In genomic region chr20:56995157-56995556, GRCh38 we compare ENCODE assay signal across 18 cellular contexts.
DNase-seq lines count a peak whose midpoint lies in the region; ATAC-seq, FAIRE-seq and TF ChIP-seq lines count a peak whose summit lies in the region.
"Had no signal": no experiment of that assay in that cellular context is flagged by ENCODE, and none has a peak within 500 bp of the region (broad histone marks: within the 10 kb centered on the region; RNA-seq: fewer than 3 reads in every experiment).

No MANE protein-coding gene starts in this region.

- H3K4me1 ChIP-seq in MM.1S (ENCODE audit: low read length) (peaks cover 21% of the 10 kb centered on the region), H1 (replicated peaks in 1 of 4; ENCODE audit: control insufficient read depth in 3 of 4, insufficient read depth in 4 of 4, low read length in 3 of 4) (no peaks in the 10 kb centered on the region), neuronal stem cell (ENCODE audit: control insufficient read depth in 2 of 2, insufficient read depth in 1 of 2, low read depth in 1 of 2, low read length in 2 of 2) (no peaks in the 10 kb centered on the region), lower lobe of right lung (no peaks in the 10 kb centered on the region)

- no peaks in the 10 kb centered on the region for H3K4me1 Mint-ChIP-seq in effector memory CD8-positive, alpha-beta T cell (ENCODE audit: low read depth in 2 of 2)
- H3K4me1 Mint-ChIP-seq: CD14-positive monocyte, T-cell had no signal

- H3K14ac ChIP-seq in H1 (ENCODE audit: insufficient read length) (no peak overlapping the region), neuronal stem cell (ENCODE audit: low read length) (no peak overlapping the region)

- H2AK5ac ChIP-seq in H1 (ENCODE audit: low read depth, low read length) = no peak overlapping the region
- peak overlapping the region; percentile 8 for H2AK5ac ChIP-seq in neuronal stem cell (ENCODE audit: low read depth, low read length)

- intact Hi-C loops in cardiac septum (cut with DNase I) = no loop called here
- intact Hi-C loops in left ventricle myocardium superior (cut with micrococcal nuclease) = no loop called here
- intact Hi-C loops in lower lobe of right lung (cut with DNase I) = no loop called here

- WGBS in H1 (ENCODE audit: extremely low coverage in 1 of 2, insufficient coverage in 1 of 2, insufficient read length in 1 of 2, insufficient replicate concordance in 2 of 2, low coverage in 1 of 2, low lambda C conversion rate in 2 of 2, missing lambda C conversion rate in 1 of 2), 2 experiments = 89% methylated on average over 9 of the region's 9 CpGs; no CpG with 5 or more reads in 1 of the 2 experiments
- WGBS in neuronal stem cell (ENCODE audit: extremely low coverage in 2 of 2, insufficient read length in 2 of 2, insufficient replicate concordance in 1 of 2), 2 donors = no CpG with 5 or more reads among the region's 9 CpGs

- H2BK120ac ChIP-seq in H1 (replicated peaks; ENCODE audit: low read depth, low read length) (no peak overlapping the region), neuronal stem cell (ENCODE audit: low read depth, low read length) (no peak overlapping the region)

- no peak overlapping the region for H3K4me3 Mint-ChIP-seq in effector memory CD8-positive, alpha-beta T cell
- H3K4me3 Mint-ChIP-seq: CD14-positive monocyte, T-cell had no signal

- H3K79me1 ChIP-seq in H1 (ENCODE audit: low read depth, low read length) (no peaks in the 10 kb centered on the region), neuronal stem cell (ENCODE audit: low read depth, low read length) (no peaks in the 10 kb centered on the region)

- no peak for TF ChIP-seq EP300 in H1 (IDR thresholded peaks at IDR 0.05; ENCODE audit: borderline replicate concordance in 1 of 2, low read depth in 2 of 2, low read length in 2 of 2)

- H2BK15ac ChIP-seq in H1 (ENCODE audit: low read length) (no peak overlapping the region), neuronal stem cell (ENCODE audit: low read length) (no peak overlapping the region)

- H3K36me3 ChIP-seq in MM.1S (replicated peaks; ENCODE audit: insufficient read depth, low read length) = no peaks in the 10 kb centered on the region
- no peaks in the 10 kb centered on the region for H3K36me3 ChIP-seq in H1 (ENCODE audit: control insufficient read depth in 2 of 4, insufficient read depth in 4 of 4, low read length in 3 of 4)
- H3K36me3 ChIP-seq in neuronal stem cell (replicated peaks in 1 of 2; ENCODE audit: control insufficient read depth in 2 of 2, insufficient read depth in 2 of 2, low read length in 2 of 2) = no peaks in the 10 kb centered on the region
- H3K36me3 ChIP-seq in lower lobe of right lung = no peaks in the 10 kb centered on the region
- H3K36me3 ChIP-seq: HAP-1 had no signal

- H3K36me3 Mint-ChIP-seq in effector memory CD8-positive, alpha-beta T cell (ENCODE audit: insufficient read depth) = peaks cover 2% of the 10 kb centered on the region
- H3K36me3 Mint-ChIP-seq: CD14-positive monocyte, T-cell had no signal

- H3K56ac ChIP-seq in H1 (replicated peaks; ENCODE audit: insufficient read length, low read depth, low read length) = no peak overlapping the region

- CTCF ChIA-PET in H1 (lab: Charles Lee; ENCODE audit: partially characterized antibody) = interaction anchor here (0.7 to 6.9 kb wide), 41 partner anchors 12 to 490 kb away, joined by 3 to 74 read pairs (median 4); no protein-coding TSS in a partner anchor

- peak overlapping the region; percentile 40; the same call in 1 of the 2 replicates for H3K4me2 ChIP-seq in MM.1S (ENCODE audit: low read depth, low read length)
- no peak overlapping the region for H3K4me2 ChIP-seq in H1 (ENCODE audit: insufficient read depth in 1 of 2, low read depth in 2 of 2, low read length in 2 of 2)
- no peak overlapping the region for H3K4me2 ChIP-seq in neuronal stem cell (ENCODE audit: insufficient read depth, low read length, poor library complexity, severe bottlenecking)

- H3K4ac ChIP-seq in H1 (replicated peaks; ENCODE audit: insufficient read length, low read depth, low read length) = peak overlapping the region; percentile 83
- no peak overlapping the region for H3K4ac ChIP-seq in neuronal stem cell (ENCODE audit: low read length)

- TF ChIP-seq CTCF in MM.1S (IDR thresholded peaks at IDR 0.05; ENCODE audit: low read length) = no peak
- TF ChIP-seq CTCF in H1 (IDR thresholded peaks at IDR 0.05; ENCODE audit: control extremely low read depth in 1 of 3, insufficient read depth in 1 of 3, low read depth in 1 of 3, low read length in 3 of 3) = no peak
- no peak for TF ChIP-seq CTCF in lower lobe of right lung (IDR thresholded peaks at IDR 0.05)

- H4K20me1 ChIP-seq in MM.1S (ENCODE audit: insufficient read depth, low read length) (no peaks in the 10 kb centered on the region), H1 (replicated peaks in 1 of 2; ENCODE audit: control insufficient read depth in 1 of 2, insufficient read depth in 2 of 2, low read length in 2 of 2) (no peaks in the 10 kb centered on the region)

- 0 out of 2 replicates have a peak, but pooled peaks cover 1% of the 10 kb centered on the region for H3K23me2 ChIP-seq in H1 (ENCODE audit: low read depth, low read length)

- no peaks in the 10 kb centered on the region for H3F3A ChIP-seq in MM.1S (ENCODE audit: insufficient read depth, low read length)

- no peaks in the 10 kb centered on the region for H3K9me2 ChIP-seq in MM.1S (replicated peaks; ENCODE audit: insufficient read depth, low read length)

- H4K8ac ChIP-seq in H1 (ENCODE audit: extremely low read depth, insufficient read depth, low read length) = no peak overlapping the region
- no peak overlapping the region for H4K8ac ChIP-seq in neuronal stem cell (ENCODE audit: low read depth, low read length)

- POLR2A ChIA-PET in H1 (lab: Charles Lee; ENCODE audit: partially characterized antibody) = no interaction called here

- no peak for FAIRE-seq in H1 (lab: Jason Lieb, UNC)

- peaks cover 3 to 14% of the 10 kb centered on the region in 2 donors for H3K27me3 Mint-ChIP-seq in effector memory CD8-positive, alpha-beta T cell

- H3K9me3 ChIP-seq in MM.1S (replicated peaks; ENCODE audit: insufficient read depth, low read length) (no peaks in the 10 kb centered on the region), H1 (ENCODE audit: insufficient read depth in 2 of 2, low read depth in 1 of 2, low read length in 1 of 2) (peaks cover 9 to 13% of the 10 kb centered on the region in 2 experiments), neuronal stem cell (replicated peaks in 1 of 2; ENCODE audit: control insufficient read depth in 2 of 2, insufficient read depth in 1 of 2, low read depth in 1 of 2, low read length in 2 of 2) (peaks cover 0 to 9% of the 10 kb centered on the region in 2 donors), lower lobe of right lung (peaks cover 9% of the 10 kb centered on the region)

- H2BK12ac ChIP-seq in H1 (ENCODE audit: low read depth, low read length) = no peak overlapping the region; the same call in 1 of the 2 replicates
- no peak overlapping the region for H2BK12ac ChIP-seq in neuronal stem cell (ENCODE audit: low read length)

- H3K27ac ChIP-seq in MM.1S (ENCODE audit: low read length) (no peak overlapping the region), H1 (ENCODE audit: low read depth, low read length) (no peak overlapping the region), neuronal stem cell (replicated peaks; ENCODE audit: low read length) (no peak overlapping the region), lower lobe of right lung (no peak overlapping the region)

- no peak for ATAC-seq in left ventricle myocardium superior
- ATAC-seq in lower lobe of right lung = no peak
- no peak for ATAC-seq in effector memory CD8-positive, alpha-beta T cell (replicated peaks)
- ATAC-seq in HG03432 (IDR thresholded peaks at IDR 0.05; ENCODE audit: unreplicated experiment) = no peak
- ATAC-seq: T-cell had no signal

- DNase-seq in cardiac septum (ENCODE audit: low spot score) (peak; percentile 31), left ventricle myocardium superior (no peak), MM.1S (no peak), H1 (ENCODE audit: low read depth in 1 of 2, low spot score in 2 of 2) (no peak), neuronal stem cell (ENCODE audit: low spot score) (no peak), lower lobe of right lung (no peak)
- DNase-seq in effector memory CD8-positive, alpha-beta T cell = no peak
- DNase-seq: AML-193, DMS79 treated with DMSO at 0.1 percent for 48 hours, NCI-H1092 treated with DMSO at 0.1 percent for 48 hours, NCI-H1436 treated with DMSO at 0.1 percent for 48 hours, NCI-H2227 treated with DMSO at 0.1 percent for 48 hours, NCI-H774, SIG-M5, T-cell had no signal

- H2AFZ ChIP-seq in MM.1S (ENCODE audit: low read length) = peak overlapping the region; percentile 63
- H2AFZ ChIP-seq in H1 (ENCODE audit: low read length) = no peak overlapping the region
- H2AFZ ChIP-seq in neuronal stem cell (ENCODE audit: low read length) = no peak overlapping the region

- peaks cover 2 to 3% of the 10 kb centered on the region in 2 donors for H3K9me3 Mint-ChIP-seq in effector memory CD8-positive, alpha-beta T cell

- H2BK5ac ChIP-seq in H1 (ENCODE audit: low read depth, low read length) (no peak overlapping the region; the same call in 1 of the 2 replicates), neuronal stem cell (ENCODE audit: low read length) (no peak overlapping the region)

- H3K27me3 ChIP-seq in MM.1S (replicated peaks; ENCODE audit: insufficient read depth, low read length) = no peaks in the 10 kb centered on the region
- peaks cover 0 to 5% (median 0%) of the 10 kb centered on the region in 4 experiments; a peak in 1 of 7 replicates for H3K27me3 ChIP-seq in H1 (replicated peaks in 1 of 4; ENCODE audit: control insufficient read depth in 3 of 4, extremely low read depth in 1 of 4, insufficient read depth in 3 of 4, low read length in 3 of 4)
- peaks cover 0 to 3% (median 0%) of the 10 kb centered on the region in 3 experiments for H3K27me3 ChIP-seq in neuronal stem cell (ENCODE audit: control insufficient read depth in 3 of 3, insufficient read depth in 3 of 3, low read depth in 1 of 3, low read length in 3 of 3)
- H3K27me3 ChIP-seq in lower lobe of right lung (ENCODE audit: low read depth) = peaks cover 14% of the 10 kb centered on the region

- H3K4me3 ChIP-seq in MM.1S (ENCODE audit: low read length) (0 out of 2 replicates have a peak overlapping the region, but pooled peaks have one; percentile 27), H1 (ENCODE audit: extremely low read depth in 1 of 4, insufficient read depth in 2 of 4, low read depth in 3 of 4, low read length in 4 of 4) (no peak overlapping the region), neuronal stem cell (ENCODE audit: low read length in 2 of 2) (no peak overlapping the region), lower lobe of right lung (no peak overlapping the region)
- H3K4me3 ChIP-seq: HAP-1 had no signal

- TF ChIP-seq POLR2A in H1 (IDR thresholded peaks at IDR 0.05; ENCODE audit: control extremely low read depth in 1 of 2, low read depth in 2 of 2, low read length in 2 of 2) = no peak

- H3K9ac ChIP-seq in MM.1S (ENCODE audit: low read length) = no peak overlapping the region
- H3K9ac ChIP-seq in H1 (replicated peaks in 1 of 4; ENCODE audit: extremely low read depth in 1 of 4, low read depth in 3 of 4, low read length in 3 of 4) = no peak overlapping the region
- H3K9ac ChIP-seq in neuronal stem cell (ENCODE audit: low read depth, low read length, poor library complexity) = no peak overlapping the region

- H2BK20ac ChIP-seq in H1 (ENCODE audit: low read length) = no peak overlapping the region

- no peaks in the 10 kb centered on the region for H3K79me2 ChIP-seq in MM.1S (ENCODE audit: low read length)
- H3K79me2 ChIP-seq in H1 (ENCODE audit: control insufficient read depth in 1 of 2, insufficient read depth in 2 of 2, low read length in 2 of 2) = no peaks in the 10 kb centered on the region

- no peak overlapping the region for H3K27ac Mint-ChIP-seq in effector memory CD8-positive, alpha-beta T cell
- H3K27ac Mint-ChIP-seq: CD14-positive monocyte, T-cell had no signal

- no peak for TF ChIP-seq RAD21 in H1 (IDR thresholded peaks at IDR 0.05 in 1 of 2, conservative IDR thresholded peaks at IDR 0.05 in 1 of 2; ENCODE audit: low read depth in 2 of 2, low read length in 2 of 2)

- H3K18ac ChIP-seq in H1 (ENCODE audit: extremely low read depth, low read length) (no peak overlapping the region; the same call in 1 of the 2 replicates), neuronal stem cell (ENCODE audit: low read length) (no peak overlapping the region)

- H4K91ac ChIP-seq in H1 (replicated peaks; ENCODE audit: insufficient read length, low read length) = no peak overlapping the region
- no peak overlapping the region for H4K91ac ChIP-seq in neuronal stem cell (ENCODE audit: low read depth, low read length, poor library complexity)

- no peak overlapping the region for H4K5ac ChIP-seq in H1 (ENCODE audit: insufficient read length, low read depth, low read length)

- H3K23ac ChIP-seq in H1 (ENCODE audit: insufficient read length) (no peak overlapping the region), neuronal stem cell (ENCODE audit: low read depth, low read length, poor library complexity) (no peak overlapping the region)
